Comparison of ENCODE assay signal across 10 cellular contexts in genomic region chr2:157444643-157445040, GRCh38. TPM values are rescaled to one million over a fixed set of nuclear protein-coding genes. Genes with fewer than 3 reads are reported as not detected.
A peak's percentile ranks its signal among the peaks of the same experiment; 100 is the strongest.
DNase-seq lines count a peak whose midpoint lies in the region; ATAC-seq, FAIRE-seq and TF ChIP-seq lines count a peak whose summit lies in the region.
"Had no signal": no experiment of that assay in that cellular context is flagged by ENCODE, and none has a peak within 500 bp of the region (broad histone marks: within the 10 kb centered on the region; RNA-seq: fewer than 3 reads in every experiment).

No MANE protein-coding gene starts in this region.

- WGBS in suprapubic skin = 83% methylated on average over 3 of the region's 3 CpGs

- peaks cover 0 to 3% (median 0%) of the 10 kb centered on the region in 7 donors for H3K9me3 Mint-ChIP-seq in naive B cell

- H3K27ac Mint-ChIP-seq in naive B cell = peak overlapping the region; percentile 96 to 100 (median 98)

- TF ChIP-seq POLR2A in GM12892 (IDR thresholded peaks at IDR 0.05; ENCODE audit: low read depth, low read length) = peak; percentile 50
- no peak for TF ChIP-seq POLR2A in suprapubic skin (IDR thresholded peaks at IDR 0.05)

- H3K9me3 ChIP-seq in OCI-LY7 (ENCODE audit: low read length) (no peaks in the 10 kb centered on the region), suprapubic skin (no peaks in the 10 kb centered on the region), osteoblast (ENCODE audit: low read depth, low read length) (no peaks in the 10 kb centered on the region)

- H3K79me2 ChIP-seq in OCI-LY7 (ENCODE audit: insufficient read depth, low read depth, low read length) (peaks cover 50% of the 10 kb centered on the region), osteoblast (ENCODE audit: insufficient read depth, low read length) (no peaks in the 10 kb centered on the region)

- peak overlapping the region; percentile 88 for H3K4me2 ChIP-seq in OCI-LY7 (ENCODE audit: low read length)
- no peak overlapping the region for H3K4me2 ChIP-seq in osteoblast (ENCODE audit: insufficient read depth, low read length)

- H3K27me3 Mint-ChIP-seq in naive B cell = no peaks in the 10 kb centered on the region

- H3K4me1 Mint-ChIP-seq in naive B cell = peaks cover 39 to 53% (median 43%) of the 10 kb centered on the region in 3 donors

- H3K4me1 ChIP-seq in OCI-LY7 (ENCODE audit: insufficient read depth, low read length, poor library complexity, severe bottlenecking) = peaks cover 42% of the 10 kb centered on the region
- H3K4me1 ChIP-seq in suprapubic skin = peaks cover 5% of the 10 kb centered on the region
- H3K4me1 ChIP-seq in osteoblast (ENCODE audit: insufficient read depth, low read length) = peaks cover 3% of the 10 kb centered on the region

- H3K4me3 ChIP-seq in OCI-LY7 (ENCODE audit: low read depth, low read length, poor library complexity, severe bottlenecking) (peak overlapping the region; percentile 78), suprapubic skin (no peak overlapping the region), osteoblast (ENCODE audit: insufficient read depth, low read length) (no peak overlapping the region)
- H3K4me3 ChIP-seq: SK-N-MC had no signal

- TF ChIP-seq CTCF in OCI-LY7 (conservative IDR thresholded peaks at IDR 0.05; ENCODE audit: low read length) = no peak
- TF ChIP-seq CTCF in suprapubic skin (IDR thresholded peaks at IDR 0.05) = no peak
- no peak for TF ChIP-seq CTCF in osteoblast (IDR thresholded peaks at IDR 0.05; ENCODE audit: extremely low read depth, low read depth, low read length)

- FAIRE-seq in GM12892 (lab: Jason Lieb, UNC) = peak; percentile 95
- FAIRE-seq: bronchial epithelial cell had no signal

- H3K9me2 ChIP-seq in OCI-LY7 (ENCODE audit: insufficient read depth, low read length) = no peaks in the 10 kb centered on the region

- peak overlapping the region; percentile 87 for H3K27ac ChIP-seq in OCI-LY7 (ENCODE audit: low read depth, low read length, poor library complexity, severe bottlenecking)
- no peak overlapping the region for H3K27ac ChIP-seq in suprapubic skin
- H3K27ac ChIP-seq in osteoblast (ENCODE audit: low read depth, low read length) = no peak overlapping the region
- H3K27ac ChIP-seq: SK-N-MC had no signal

- no peak for DNase-seq in GM12892 (ENCODE audit: insufficient read length)
- peak; percentile 68 for DNase-seq in OCI-LY7 (ENCODE audit: low spot score)
- DNase-seq in naive B cell = peak; percentile 55
- DNase-seq in suprapubic skin (ENCODE audit: low spot score in 2 of 2) = no peak
- no peak for DNase-seq in dermis blood vessel endothelial cell
- DNase-seq in osteoblast (ENCODE audit: insufficient read length, low spot score, missing footprints) = no peak

- peak overlapping the region; percentile 82 to 100 (median 94) for H3K4me3 Mint-ChIP-seq in naive B cell

- ATAC-seq in GM21381 (IDR thresholded peaks at IDR 0.05; ENCODE audit: unreplicated experiment) (peak; percentile 28), naive B cell (ENCODE audit: low read depth in 2 of 2) (peak; percentile 6 to 8), HG03280 (IDR thresholded peaks at IDR 0.05; ENCODE audit: unreplicated experiment) (no peak)

- TF ChIP-seq EP300 in suprapubic skin (IDR thresholded peaks at IDR 0.05) = no peak

- POLR2A ChIA-PET in OCI-LY7 (lab: Charles Lee) = interaction anchor here (0.8 to 2.4 kb wide), 9 partner anchors 11 to 119 kb away, joined by 3 to 42 read pairs (median 6); partner anchors contain the start of gene ERMN

- H4K20me1 ChIP-seq in OCI-LY7 (ENCODE audit: insufficient read depth, low read length) (no peaks in the 10 kb centered on the region), osteoblast (ENCODE audit: insufficient read depth, low read length) (no peaks in the 10 kb centered on the region)

- intact Hi-C loops in OCI-LY7 (cut with micrococcal nuclease; ENCODE audit: unreplicated experiment) = loop anchor here (1.0 to 5.0 kb wide), 2 partner anchors 25 to 1013 kb away; partner anchors contain the start of genes CCDC148 and PKP4

- H3K36me3 Mint-ChIP-seq in naive B cell = peaks cover 19 to 26% of the 10 kb centered on the region in 2 donors

- no peaks in the 10 kb centered on the region for H3K27me3 ChIP-seq in suprapubic skin
- H3K27me3 ChIP-seq in osteoblast (ENCODE audit: insufficient read depth, low read length) = peaks cover 16% of the 10 kb centered on the region

- H2AFZ ChIP-seq in OCI-LY7 (ENCODE audit: low read length) (peak overlapping the region; percentile 94), osteoblast (ENCODE audit: low read length) (no peak overlapping the region)

- H3K36me3 ChIP-seq in OCI-LY7 (ENCODE audit: insufficient read depth, low read length) (peaks cover 26% of the 10 kb centered on the region; the same call in 1 of the 2 replicates), suprapubic skin (no peaks in the 10 kb centered on the region), osteoblast (ENCODE audit: insufficient read depth, low read length) (no peaks in the 10 kb centered on the region)

- CTCF ChIA-PET in OCI-LY7 (lab: Charles Lee; ENCODE audit: unreplicated experiment) = interaction anchor here (0.6 kb wide), 1 partner anchor 9 kb away, joined by 3 read pairs; no protein-coding TSS in a partner anchor

- no TSS peak for BruUV-seq in OCI-LY7 (replicated peaks; lab: Mats Ljungman, UMichigan)

RNA-seq across cellular contexts. Expression of gene CYTIP, which starts 0.8 kb away (rescaled TPM):
- polyA plus RNA-seq in GM12892 (2012; ENCODE audit: missing spikeins) = 102 TPM
- total RNA-seq in OCI-LY7 (2014; rRNA removed; shearing (Covaris generic)) = 49.2 and 53.0 TPM in 2 replicates
- total RNA-seq in OCI-LY7 (2022) (60.3 and 64.0 TPM in 2 replicates), suprapubic skin (1 to 10 TPM; 2.1 to 9.6 (median 6.1) TPM), dermis blood vessel endothelial cell (0.14 TPM in 1 of 2 replicates, not detected in the other), osteoblast (1.2 and 1.4 TPM in 2 replicates)
- 100 to 1,000 TPM in 4 of 6 donors, 10 to 100 TPM in 2; 90.7 to 172 (median 121) TPM for polyA plus RNA-seq in naive B cell (ENCODE audit: low read depth in 6 of 6)
- total RNA-seq: bronchial epithelial cell had no signal

Comparison
In these comparisons a context has a peak if more than half of its experiments do, and no peak if none do; other contexts are left out.
1. DNase-seq: peak in OCI-LY7 (single experiment) and naive B cell (single experiment); none in GM12892 (single experiment), suprapubic skin (0 of 2), dermis blood vessel endothelial cell (single experiment) and osteoblast (single experiment).
2. RNA of gene CYTIP, which starts 0.8 kb away (total RNA-seq): 49.2 to 64.0 TPM in OCI-LY7; 2.1 to 9.6 TPM in suprapubic skin, 1.2 to 1.4 TPM in osteoblast and 0.14 TPM in dermis blood vessel endothelial cell; every median in the first group is over 4 times any median in the second.